8 cellular contexts compared by ENCODE assay signal in the genomic region with DNA sequence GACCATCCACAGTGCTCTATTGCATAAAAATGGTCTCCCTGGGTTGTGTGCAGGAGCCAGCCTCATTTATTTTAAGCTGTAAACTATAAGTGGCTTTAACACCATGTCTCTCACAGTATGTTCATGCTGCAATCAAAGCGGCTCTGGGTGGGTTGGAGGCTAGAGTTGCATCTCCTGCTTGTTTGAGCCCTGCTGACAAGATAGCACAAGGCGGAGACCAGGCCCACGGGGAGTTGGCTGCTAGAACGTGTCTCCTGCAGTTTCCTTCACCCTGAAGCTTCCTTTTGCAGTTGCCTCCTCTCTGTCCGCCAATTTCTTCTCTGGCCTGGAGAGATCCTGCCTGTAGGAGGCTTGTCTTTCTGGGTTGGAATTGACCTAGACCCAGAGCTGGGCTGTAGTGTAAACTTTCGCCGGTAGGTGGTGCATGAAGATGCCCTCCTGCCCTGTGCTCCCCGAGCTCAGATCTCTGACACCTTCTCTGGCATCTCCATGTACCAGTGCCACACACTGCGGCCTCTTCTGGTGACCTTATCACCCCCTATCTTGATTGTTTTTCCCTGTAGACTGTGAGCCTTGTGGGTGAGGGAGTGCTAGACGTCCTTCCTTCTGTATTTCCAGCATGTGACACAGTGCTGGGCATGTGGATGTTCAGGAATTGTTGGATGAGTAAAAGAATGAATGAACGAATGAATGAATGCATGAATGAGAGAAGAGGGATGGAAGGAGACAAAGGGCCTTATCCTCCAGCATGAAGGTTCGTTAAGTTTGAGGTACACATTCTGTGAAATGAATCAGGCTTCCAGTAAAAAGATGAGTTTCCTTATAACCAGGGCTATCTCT. TPM values are rescaled to one million over a fixed set of nuclear protein-coding genes. Genes with fewer than 3 reads are reported as not detected.
A peak's percentile ranks its signal among the peaks of the same experiment; 100 is the strongest.
DNase-seq lines count a peak whose midpoint lies in the region; ATAC-seq and TF ChIP-seq lines count a peak whose summit lies in the region.

No MANE protein-coding gene starts in this region.

- ATAC-seq in GM18519 (IDR thresholded peaks at IDR 0.05; ENCODE audit: low FRiP score, unreplicated experiment) (peak; percentile 77), HG03103 (IDR thresholded peaks at IDR 0.05; ENCODE audit: low read depth, unreplicated experiment) (peak; percentile 76)

- no peak overlapping the region for H3K27ac Mint-ChIP-seq in endothelial cell (ENCODE audit: unreplicated experiment)

- no peaks in the 10 kb centered on the region for H3K4me1 Mint-ChIP-seq in endothelial cell (ENCODE audit: unreplicated experiment)

- no peaks in the 10 kb centered on the region for H3K9me3 Mint-ChIP-seq in endothelial cell (ENCODE audit: unreplicated experiment)

- DNase-seq in AG10803 (ENCODE audit: low read depth) (peak; percentile 65), NCI-H748 treated with DMSO at 0.1 percent for 48 hours (lab: John Stamatoyannopoulos, UW) (peak; percentile 44), endothelial cell (ENCODE audit: low spot score) (peak; percentile 82), mucosa of gallbladder (ENCODE audit: low spot score) (peak; percentile 73)
- DNase-seq in activated CD8-positive, alpha-beta memory T cell treated with anti-CD3 and anti-CD28 coated beads for 4 hours (ENCODE audit: low read depth in 2 of 2): peak; percentile 41 to 48
- DNase-seq in stimulated activated CD8-positive, alpha-beta memory T cell treated with anti-CD3 and anti-CD28 coated beads, Interleukin-7, amount 100 ng/mL, for 48 hours (ENCODE audit: extremely low read depth in 1 of 2, low read depth in 1 of 2): peak; percentile 40 to 45

- no peak overlapping the region for H3K4me3 ChIP-seq in AG10803 (ENCODE audit: low read length)

- TF ChIP-seq CTCF in AG10803 (conservative IDR thresholded peaks at IDR 0.05; ENCODE audit: low read length) (peak; percentile 90), endothelial cell (IDR thresholded peaks at IDR 0.05; ENCODE audit: unreplicated experiment) (peak; percentile 79)

- H3K36me3 Mint-ChIP-seq in endothelial cell (ENCODE audit: low read depth, unreplicated experiment): peaks cover 8% of the 10 kb centered on the region

- no peak overlapping the region for H3K4me3 Mint-ChIP-seq in endothelial cell (ENCODE audit: unreplicated experiment)

- H3K27me3 Mint-ChIP-seq in endothelial cell (ENCODE audit: unreplicated experiment): peaks cover 5% of the 10 kb centered on the region

RNA-seq across cellular contexts. Expression of a gene that starts 10.4 kb away (rescaled TPM):
- total RNA-seq in endothelial cell (ENCODE audit: unreplicated experiment): 2.3 TPM
- total RNA-seq in mucosa of gallbladder: 2.1 TPM

RNA-seq across cellular contexts. Expression of a gene that starts 39.4 kb away (rescaled TPM):
- total RNA-seq in endothelial cell (ENCODE audit: unreplicated experiment) (not detected), mucosa of gallbladder (not detected)

RNA-seq across cellular contexts. Expression of a gene that starts 44.5 kb away (rescaled TPM):
- total RNA-seq in endothelial cell (ENCODE audit: unreplicated experiment): 89.6 TPM
- 187 TPM for total RNA-seq in mucosa of gallbladder

RNA-seq across cellular contexts. Expression of a gene that starts 44.6 kb away (rescaled TPM):
- total RNA-seq in endothelial cell (ENCODE audit: unreplicated experiment): 33.5 TPM
- total RNA-seq in mucosa of gallbladder: 19.8 TPM
